Comparison of ENCODE assay signal across 17 cellular contexts in the genomic region with DNA sequence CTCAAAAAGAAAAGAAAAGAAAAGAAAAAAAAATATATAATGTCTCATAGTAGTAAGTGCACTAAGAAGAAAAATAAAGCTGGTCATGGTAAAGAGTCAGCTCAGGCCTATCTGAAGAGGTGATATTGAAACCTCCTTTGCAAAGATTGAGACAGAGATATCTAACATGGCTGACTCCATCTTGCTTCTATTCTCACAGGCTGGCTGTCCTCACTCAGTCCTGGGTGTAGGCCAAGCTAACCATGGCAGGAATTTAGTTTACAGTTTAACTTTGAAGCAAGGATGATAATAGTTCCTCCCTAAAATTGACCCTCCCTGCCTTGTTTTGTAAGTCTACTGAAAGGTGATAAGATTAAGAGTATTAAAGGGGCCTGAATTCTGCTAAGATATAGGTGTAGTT.
DNase-seq lines count a peak whose midpoint lies in the region; ATAC-seq, FAIRE-seq and TF ChIP-seq lines count a peak whose summit lies in the region.
"Had no signal": no experiment of that assay in that cellular context is flagged by ENCODE, and none has a peak within 500 bp of the region (broad histone marks: within the 10 kb centered on the region; RNA-seq: fewer than 3 reads in every experiment).

No MANE protein-coding gene starts in this region.

- DNase-seq in right atrium auricular region (ENCODE audit: low spot score) = no peak
- no peak for DNase-seq in Right ventricle myocardium superior
- DNase-seq in keratinocyte (ENCODE audit: low read depth, low spot score) = no peak
- no peak for DNase-seq in tibial artery
- no peak for DNase-seq in spleen
- DNase-seq in NCI-H446 treated with DMSO at 0.1 percent for 48 hours (lab: John Stamatoyannopoulos, UW) = no peak
- DNase-seq: activated CD8-positive, alpha-beta memory T cell treated with anti-CD3 and anti-CD28 coated beads, Interleukin-2, amount 10 ng/mL, durations not matched to agents 7 days and 5 days; COR-L47; MM.1S; NCI-H187 had no signal

- H3K9me3 Mint-ChIP-seq in activated T-helper 17 cell treated with anti-CD3 and anti-CD28 coated beads, Interleukin-2, amount 50 U/mL, for 72 hours = peaks cover 13% of the 10 kb centered on the region

- peaks cover 3% of the 10 kb centered on the region for H3K27me3 Mint-ChIP-seq in activated T-helper 17 cell treated with anti-CD3 and anti-CD28 coated beads, Interleukin-2, amount 50 U/mL, for 72 hours
- H3K27me3 Mint-ChIP-seq: activated CD8-positive, alpha-beta memory T cell treated with anti-CD3 and anti-CD28 coated beads, Interleukin-2, amount 10 ng/mL, durations not matched to agents 7 days and 5 days; dendritic cell treated with granulocyte-macrophage colony-stimulating factor and Interleukin-4, amounts not matched to agents 40 ng/mL and 50 ng/mL, for 4 days had no signal

- no peak for TF ChIP-seq POLR2A in spleen (IDR thresholded peaks at IDR 0.05)

- intact Hi-C loops in Right ventricle myocardium superior (cut with DNase I) (no loop called here), tibial artery (cut with DNase I; ENCODE audit: low total_unique reads) (no loop called here), spleen (cut with DNase I; ENCODE audit: low total_unique reads) (no loop called here)

- no peak for ATAC-seq in Right ventricle myocardium superior (ENCODE audit: poor library complexity)
- peak; percentile 56 for ATAC-seq in activated T-helper 17 cell treated with anti-CD3 and anti-CD28 coated beads, Interleukin-2, amount 50 U/mL, for 72 hours (replicated peaks)
- ATAC-seq in HG03378 (IDR thresholded peaks at IDR 0.05; ENCODE audit: unreplicated experiment) = no peak
- ATAC-seq: activated CD8-positive, alpha-beta memory T cell treated with anti-CD3 and anti-CD28 coated beads, Interleukin-2, amount 10 ng/mL, durations not matched to agents 7 days and 5 days had no signal

- H3K4me1 ChIP-seq in right atrium auricular region = peaks cover 0 to 4% of the 10 kb centered on the region in 2 donors
- peaks cover 8% of the 10 kb centered on the region for H3K4me1 ChIP-seq in keratinocyte (ENCODE audit: control insufficient read depth, extremely low read depth, insufficient read depth, low read length)
- H3K4me1 ChIP-seq in tibial artery = peaks cover 0 to 12% (median 0%) of the 10 kb centered on the region in 4 donors
- no peaks in the 10 kb centered on the region for H3K4me1 ChIP-seq in spleen

- dilution Hi-C loops in keratinocyte (cut with MboI; ENCODE audit: extremely low pct_ligation_motif_present, low sequenced_read_pairs) = no loop called here

- peak overlapping the region; percentile 67 for H2AFZ ChIP-seq in keratinocyte (ENCODE audit: control insufficient read depth, low read length)

- H4K20me1 ChIP-seq in keratinocyte (ENCODE audit: control insufficient read depth, extremely low read depth, insufficient read depth, low read length) = no peaks in the 10 kb centered on the region

- no peak overlapping the region for H3K4me3 ChIP-seq in right atrium auricular region
- H3K4me3 ChIP-seq in keratinocyte (ENCODE audit: control insufficient read depth in 2 of 3, extremely low read depth in 1 of 3, insufficient read depth in 2 of 3, low read depth in 1 of 3, low read length in 3 of 3) = no peak overlapping the region
- no peak overlapping the region for H3K4me3 ChIP-seq in tibial artery
- H3K4me3 ChIP-seq in spleen = no peak overlapping the region

- peak overlapping the region; percentile 19 to 34 for H3K27ac ChIP-seq in right atrium auricular region
- peak overlapping the region; percentile 82 for H3K27ac ChIP-seq in keratinocyte (ENCODE audit: control insufficient read depth, insufficient read depth, low read length)
- H3K27ac ChIP-seq in tibial artery = peak overlapping the region; percentile 40 to 50
- no peak overlapping the region for H3K27ac ChIP-seq in spleen

- no peak for FAIRE-seq in keratinocyte (lab: Jason Lieb, UNC)
- FAIRE-seq: G401.6, islet of Langerhans had no signal

- no peak for TF ChIP-seq CTCF in right atrium auricular region (IDR thresholded peaks at IDR 0.05)
- no peak for TF ChIP-seq CTCF in keratinocyte (optimal IDR thresholded peaks at IDR 0.05 in 1 of 3, IDR thresholded peaks at IDR 0.05 in 1 of 3, conservative IDR thresholded peaks at IDR 0.05 in 1 of 3; ENCODE audit: extremely low read depth in 1 of 3, insufficient read depth in 2 of 3, low read length in 3 of 3)
- TF ChIP-seq CTCF in tibial artery (IDR thresholded peaks at IDR 0.05) = no peak
- TF ChIP-seq CTCF in spleen (IDR thresholded peaks at IDR 0.05 in 8 of 11, conservative IDR thresholded peaks at IDR 0.05 in 3 of 11) = no peak

- H3K4me2 ChIP-seq in keratinocyte (ENCODE audit: control insufficient read depth, extremely low read depth, insufficient read depth, low read depth, low read length) = no peak overlapping the region

- no peaks in the 10 kb centered on the region for H3K9me3 ChIP-seq in right atrium auricular region
- H3K9me3 ChIP-seq in keratinocyte (ENCODE audit: control insufficient read depth, low read depth, low read length) = peaks cover 14% of the 10 kb centered on the region
- no peaks in the 10 kb centered on the region for H3K9me3 ChIP-seq in tibial artery
- H3K9me3 ChIP-seq in spleen = peaks cover 0 to 16% (median 0%) of the 10 kb centered on the region in 8 donors

- H3K27me3 ChIP-seq in right atrium auricular region = no peaks in the 10 kb centered on the region
- no peaks in the 10 kb centered on the region for H3K27me3 ChIP-seq in keratinocyte (ENCODE audit: control insufficient read depth, extremely low read depth, insufficient read depth, low read length)
- H3K27me3 ChIP-seq in tibial artery = no peaks in the 10 kb centered on the region
- no peaks in the 10 kb centered on the region for H3K27me3 ChIP-seq in spleen (replicated peaks in 1 of 7)

- no peaks in the 10 kb centered on the region for H3K9me1 ChIP-seq in keratinocyte (ENCODE audit: control insufficient read depth, extremely low read depth, insufficient read depth, low read length)

- no peaks in the 10 kb centered on the region for H3K79me2 ChIP-seq in keratinocyte (ENCODE audit: control insufficient read depth, insufficient read depth, low read length)

- no peaks in the 10 kb centered on the region for H3K4me1 Mint-ChIP-seq in activated T-helper 17 cell treated with anti-CD3 and anti-CD28 coated beads, Interleukin-2, amount 50 U/mL, for 72 hours
- H3K4me1 Mint-ChIP-seq: activated CD8-positive, alpha-beta memory T cell treated with anti-CD3 and anti-CD28 coated beads, Interleukin-2, amount 10 ng/mL, durations not matched to agents 7 days and 5 days; memory B cell; neural crest cell had no signal

- H3K27ac Mint-ChIP-seq in activated T-helper 17 cell treated with anti-CD3 and anti-CD28 coated beads, Interleukin-2, amount 50 U/mL, for 72 hours = no peak overlapping the region
- H3K27ac Mint-ChIP-seq: activated CD8-positive, alpha-beta memory T cell treated with anti-CD3 and anti-CD28 coated beads, Interleukin-2, amount 10 ng/mL, durations not matched to agents 7 days and 5 days; dendritic cell treated with granulocyte-macrophage colony-stimulating factor and Interleukin-4, amounts not matched to agents 40 ng/mL and 50 ng/mL, for 4 days; memory B cell had no signal

- no peak overlapping the region for H3K4me3 Mint-ChIP-seq in activated T-helper 17 cell treated with anti-CD3 and anti-CD28 coated beads, Interleukin-2, amount 50 U/mL, for 72 hours
- H3K4me3 Mint-ChIP-seq: activated CD8-positive, alpha-beta memory T cell treated with anti-CD3 and anti-CD28 coated beads, Interleukin-2, amount 10 ng/mL, durations not matched to agents 7 days and 5 days; dendritic cell treated with granulocyte-macrophage colony-stimulating factor and Interleukin-4, amounts not matched to agents 40 ng/mL and 50 ng/mL, for 4 days; memory B cell; neural crest cell had no signal

- peak overlapping the region; percentile 13 for H3K9ac ChIP-seq in keratinocyte (ENCODE audit: control insufficient read depth, extremely low read depth, insufficient read depth, low read length)

- no peaks in the 10 kb centered on the region for H3K36me3 Mint-ChIP-seq in activated T-helper 17 cell treated with anti-CD3 and anti-CD28 coated beads, Interleukin-2, amount 50 U/mL, for 72 hours (ENCODE audit: low read depth)
- H3K36me3 Mint-ChIP-seq: activated CD8-positive, alpha-beta memory T cell treated with anti-CD3 and anti-CD28 coated beads, Interleukin-2, amount 10 ng/mL, durations not matched to agents 7 days and 5 days had no signal

- H3K36me3 ChIP-seq in right atrium auricular region (no peaks in the 10 kb centered on the region), keratinocyte (ENCODE audit: control insufficient read depth in 2 of 2, extremely low read depth in 1 of 2, insufficient read depth in 2 of 2, low read length in 2 of 2) (no peaks in the 10 kb centered on the region), tibial artery (no peaks in the 10 kb centered on the region), spleen (no peaks in the 10 kb centered on the region)

Comparison
In these comparisons a context has a peak if more than half of its experiments do, and no peak if none do; other contexts are left out.
1. H3K27ac ChIP-seq: peak in right atrium auricular region (2 of 2), keratinocyte (single experiment) and tibial artery (2 of 2); none in spleen (0 of 8).